In the genomic region with DNA sequence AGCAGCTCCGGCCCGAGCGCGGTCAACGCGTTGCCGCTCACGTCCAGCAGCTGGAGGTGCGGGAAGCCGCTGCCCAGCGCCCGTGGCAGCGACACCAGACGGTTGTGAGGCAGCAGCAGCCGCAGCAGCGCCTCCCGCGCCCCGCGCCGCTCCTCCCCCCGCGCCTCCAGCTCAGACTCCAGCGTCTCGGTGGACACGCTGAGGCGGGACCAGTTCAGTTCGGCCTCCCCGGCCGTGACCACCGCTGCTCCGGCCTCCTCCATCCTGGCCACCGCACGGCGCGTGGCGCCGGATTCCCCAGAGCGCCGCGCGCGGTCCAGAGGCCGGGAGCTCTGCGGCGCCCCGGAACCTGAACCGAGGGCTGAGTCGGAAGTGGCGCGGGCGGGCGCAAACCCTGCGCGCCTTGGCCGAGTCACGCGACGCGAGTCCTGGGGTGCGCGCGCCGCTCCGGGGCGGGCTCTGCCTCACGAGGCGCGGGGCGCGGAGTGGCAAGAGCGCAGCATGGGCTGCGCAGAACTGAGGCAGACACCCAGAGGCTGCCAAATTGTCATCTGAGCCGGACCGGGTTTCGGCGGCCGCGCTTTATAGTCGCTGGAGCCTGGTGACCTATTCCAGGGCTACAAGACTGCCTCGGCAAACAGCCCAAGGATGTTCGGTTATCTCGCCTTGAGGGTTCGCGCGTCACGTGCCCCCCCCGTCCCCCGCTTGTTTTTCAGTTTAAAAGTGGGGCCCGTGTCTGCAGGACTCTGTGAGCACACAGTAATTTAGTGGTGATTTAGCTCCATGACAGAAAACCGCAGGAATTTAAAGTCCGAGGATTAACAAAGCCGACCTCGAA, we compare ENCODE assay signal across 8 cellular contexts. TPM values are rescaled to one million over a fixed set of nuclear protein-coding genes. Genes with fewer than 3 reads are reported as not detected.
DNase-seq lines count a peak whose midpoint lies in the region; ATAC-seq and TF ChIP-seq lines count a peak whose summit lies in the region.

A gene (minus strand): TSS at position 374 of the 838 bp plus-strand sequence. CDS start 111 bp downstream, at position 263.

- H3K9ac ChIP-seq in adipocyte (ENCODE audit: low read length): peak within 1 kb of the TSS; percentile 94

- ATAC-seq in HG02852 (IDR thresholded peaks at IDR 0.05; ENCODE audit: unreplicated experiment): peak; percentile 87
- ATAC-seq in heart left ventricle: peak; percentile 97 to 98 (median 97)
- peak; percentile 96 to 98 for ATAC-seq in upper lobe of left lung (ENCODE audit: low FRiP score in 2 of 2)

- no peaks in the 10 kb centered on the region for H3K36me3 ChIP-seq in adipocyte (ENCODE audit: control insufficient read depth, insufficient read depth, low read length, severe bottlenecking)
- H3K36me3 ChIP-seq in heart left ventricle: peaks cover 0 to 9% (median 0%) of the 10 kb centered on the region in 9 donors
- no peaks in the 10 kb centered on the region for H3K36me3 ChIP-seq in upper lobe of left lung

- intact Hi-C loops in heart left ventricle (cut with DNase I): loop anchor here in 6 of 10 donors (1.0 to 10.0 kb wide), 10 partner anchors 53 to 210 kb away; no protein-coding TSS in a partner anchor
- intact Hi-C loops in posterior vena cava (cut with DNase I): no loop called here

- TF ChIP-seq EP300 in upper lobe of left lung (IDR thresholded peaks at IDR 0.05): peak in 1 of 4 donors; percentile 38

- H3K9me3 ChIP-seq in adipocyte (ENCODE audit: control insufficient read depth, low read length) (no peaks in the 10 kb centered on the region), heart left ventricle (no peaks in the 10 kb centered on the region), upper lobe of left lung (no peaks in the 10 kb centered on the region)

- 0% methylated on average over 27 to 94 of the region's 94 CpGs for WGBS in heart left ventricle, 4 donors
- WGBS in upper lobe of left lung, 2 donors: 0 to 1% methylated on average over 6 to 35 of the region's 94 CpGs

- in situ Hi-C loops in GM13976 (cut with MboI; ENCODE audit: low sequenced_read_pairs, unreplicated experiment): no loop called here

- peak; percentile 9 to 83 for TF ChIP-seq POLR2A in heart left ventricle (IDR thresholded peaks at IDR 0.05)
- TF ChIP-seq POLR2A in upper lobe of left lung (IDR thresholded peaks at IDR 0.05): peak in 3 of 4 donors; percentile 79 to 95 (median 89)

- DNase-seq in GM13976 (ENCODE audit: low spot score): peak; percentile 93
- DNase-seq in NCI-H1436 (lab: John Stamatoyannopoulos, UW): peak; percentile 96
- DNase-seq in T follicular helper cell (ENCODE audit: low read depth): peak; percentile 84
- DNase-seq in adipocyte (ENCODE audit: low read depth): peak; percentile 99
- DNase-seq in heart left ventricle: peak; percentile 88 to 96 (median 92)
- peak; percentile 97 for DNase-seq in posterior vena cava (ENCODE audit: low spot score)
- DNase-seq in upper lobe of left lung: peak; percentile 90 to 99

- TF ChIP-seq CTCF in GM13976 (IDR thresholded peaks at IDR 0.05; ENCODE audit: borderline replicate concordance, control extremely low read depth, extremely low read depth, insufficient read depth, missing control alignments) (peak; percentile 40), heart left ventricle (IDR thresholded peaks at IDR 0.05) (peak in 8 of 12 donors; percentile 10 to 54 (median 31)), upper lobe of left lung (IDR thresholded peaks at IDR 0.05) (peak in 2 of 6 experiments; percentile 41 to 57)

- H3K4me3 ChIP-seq in adipocyte (ENCODE audit: low read length) (peak within 1 kb of the TSS; percentile 83), heart left ventricle (peak within 1 kb of the TSS; percentile 69 to 97 (median 84)), upper lobe of left lung (peak within 1 kb of the TSS; percentile 65 to 90 (median 81))

- peak within 1 kb of the TSS; percentile 80 to 94 (median 88) for H3K27ac ChIP-seq in heart left ventricle
- peak within 1 kb of the TSS; percentile 86 to 93 (median 91) for H3K27ac ChIP-seq in upper lobe of left lung

- H3K27me3 ChIP-seq in adipocyte (replicated peaks; ENCODE audit: control insufficient read depth, insufficient read depth, low read length) (no peaks in the 10 kb centered on the region), heart left ventricle (no peaks in the 10 kb centered on the region), upper lobe of left lung (no peaks in the 10 kb centered on the region)

- H3K4me1 ChIP-seq in adipocyte (ENCODE audit: control insufficient read depth, insufficient read depth, low read length): peaks cover 34% of the 10 kb centered on the region
- peaks cover 0 to 41% (median 16%) of the 10 kb centered on the region in 12 donors for H3K4me1 ChIP-seq in heart left ventricle
- H3K4me1 ChIP-seq in upper lobe of left lung: peaks cover 18 to 32% (median 28%) of the 10 kb centered on the region in 4 donors

RNA-seq across cellular contexts. Expression of the gene that starts here (rescaled TPM):
- total RNA-seq in heart left ventricle (10 to 100 TPM in 5 of 9 donors, 1 to 10 TPM in 4; 7.1 to 17.9 (median 10.5) TPM), posterior vena cava (10 to 100 TPM; 26.7 to 29.0 TPM), upper lobe of left lung (10 to 100 TPM; 13.6 to 33.5 (median 18.6) TPM)
- polyA plus RNA-seq in heart left ventricle: 1 to 10 TPM; 2.3 to 8.9 TPM

Comparison
In these comparisons a context has a peak if more than half of its experiments do, and no peak if none do; other contexts are left out.
1. Peak in every context shown above with its lines: DNase-seq, ATAC-seq, H3K4me3 ChIP-seq and H3K27ac ChIP-seq.
2. intact Hi-C loops: an anchor here in heart left ventricle (1.0 to 10.0 kb wide); none called in posterior vena cava.